ENCODE assay signal across 29 cellular contexts in genomic region chr14:20347747-20348146, GRCh38.
"Had no signal": no experiment of that assay in that cellular context is flagged by ENCODE, and none has a peak within 500 bp of the region (broad histone marks: within the 10 kb centered on the region; RNA-seq: fewer than 3 reads in every experiment).

No MANE protein-coding gene starts in this region.

- H3K27me3 Mint-ChIP-seq: natural killer cell treated with Interleukin-12 subunit alpha and Interleukin-12 subunit beta and Interleukin-15 and Interleukin-18, amount 100 ng/mL, for 72 hours; progenitor cell of endocrine pancreas; stimulated activated memory B cell treated with anti-CD40 and anti-IgM and Interleukin-4, amounts not matched to agents 10 μg/mL and 1 μg/mL and 100 μg/mL, for 72 hours; stimulated activated naive CD8-positive, alpha-beta T cell treated with anti-CD3 and anti-CD28 coated beads, Interleukin-15, amount 100 ng/mL, for 72 hours had no signal

- H3K27ac Mint-ChIP-seq: naive thymus-derived CD8-positive, alpha-beta T cell; natural killer cell treated with Interleukin-12 subunit alpha and Interleukin-12 subunit beta and Interleukin-15 and Interleukin-18, amount 100 ng/mL, for 72 hours; nephron progenitor cell; neural progenitor cell; progenitor cell of endocrine pancreas; stimulated activated memory B cell treated with anti-CD40 and anti-IgM and Interleukin-4, amounts not matched to agents 10 μg/mL and 1 μg/mL and 100 μg/mL, for 72 hours; stimulated activated naive CD8-positive, alpha-beta T cell treated with anti-CD3 and anti-CD28 coated beads, Interleukin-15, amount 100 ng/mL, for 72 hours had no signal

- ATAC-seq: naive thymus-derived CD8-positive, alpha-beta T cell; natural killer cell treated with Interleukin-12 subunit alpha and Interleukin-12 subunit beta and Interleukin-15 and Interleukin-18, amount 100 ng/mL, for 72 hours; psoas muscle; right cardiac atrium; sciatic nerve; stimulated activated memory B cell treated with anti-CD40 and anti-IgM and Interleukin-4, amounts not matched to agents 10 μg/mL and 1 μg/mL and 100 μg/mL, for 72 hours; stimulated activated naive CD8-positive, alpha-beta T cell treated with anti-CD3 and anti-CD28 coated beads, Interleukin-15, amount 100 ng/mL, for 72 hours; stimulated activated naive CD8-positive, alpha-beta T cell treated with anti-CD3 and anti-CD28 coated beads, Interleukin-15, Interleukin-2, amounts not matched to agents 100 U/mL and 50 U/mL, for 24 hours had no signal

- H3K9me3 Mint-ChIP-seq: naive thymus-derived CD8-positive, alpha-beta T cell; natural killer cell treated with Interleukin-12 subunit alpha and Interleukin-12 subunit beta and Interleukin-15 and Interleukin-18, amount 100 ng/mL, for 72 hours; nephron progenitor cell; neural progenitor cell; stimulated activated memory B cell treated with anti-CD40 and anti-IgM and Interleukin-4, amounts not matched to agents 10 μg/mL and 1 μg/mL and 100 μg/mL, for 72 hours; stimulated activated naive CD8-positive, alpha-beta T cell treated with anti-CD3 and anti-CD28 coated beads, Interleukin-15, amount 100 ng/mL, for 72 hours had no signal

- H3K4me3 Mint-ChIP-seq: naive thymus-derived CD8-positive, alpha-beta T cell; natural killer cell treated with Interleukin-12 subunit alpha and Interleukin-12 subunit beta and Interleukin-15 and Interleukin-18, amount 100 ng/mL, for 72 hours; nephron progenitor cell; neural progenitor cell; stimulated activated memory B cell treated with anti-CD40 and anti-IgM and Interleukin-4, amounts not matched to agents 10 μg/mL and 1 μg/mL and 100 μg/mL, for 72 hours; stimulated activated naive CD8-positive, alpha-beta T cell treated with anti-CD3 and anti-CD28 coated beads, Interleukin-15, amount 100 ng/mL, for 72 hours had no signal

- H3K9me3 ChIP-seq: ovary, psoas muscle, spleen, suprapubic skin, thoracic aorta, thyroid gland, tibial nerve, upper lobe of left lung, vagina had no signal

- DNase-seq: naive thymus-derived CD8-positive, alpha-beta T cell; nephron progenitor cell; occipital lobe; ovary; posterior cingulate gyrus; psoas muscle; right cardiac atrium; spleen; stimulated activated CD4-positive, alpha-beta T cell treated with anti-CD3 and anti-CD28 coated beads, Interleukin-12 subunit alpha, Interleukin-12 subunit beta, amount 100 ng/mL, for 4 hours; stimulated activated CD4-positive, alpha-beta T cell treated with anti-CD3 and anti-CD28 coated beads, Interleukin-1b, Interleukin-23, amount 100 ng/mL, for 48 hours; stimulated activated CD4-positive, alpha-beta T cell treated with anti-CD3 and anti-CD28 coated beads, Interleukin-4, amount 100 ng/mL, for 1 hour; stimulated activated CD4-positive, alpha-beta T cell treated with anti-CD3 and anti-CD28 coated beads, Interleukin-4, amount 100 ng/mL, for 4 hours; stimulated activated CD8-positive, alpha-beta memory T cell treated with anti-CD3 and anti-CD28 coated beads, Interleukin-4, amount 100 ng/mL, for 48 hours; stimulated activated naive CD4-positive, alpha-beta T cell; stimulated activated naive CD8-positive, alpha-beta T cell treated with anti-CD3 and anti-CD28 coated beads, Interleukin-15, amount 100 ng/mL, for 72 hours; stimulated activated naive CD8-positive, alpha-beta T cell treated with anti-CD3 and anti-CD28 coated beads, Interleukin-15, Interleukin-2, amounts not matched to agents 100 U/mL and 50 U/mL, for 24 hours; substantia nigra; thyroid gland; trophoblast cell; upper lobe of left lung had no signal
